Comparison of ENCODE assay signal across 8 cellular contexts in the genomic region with DNA sequence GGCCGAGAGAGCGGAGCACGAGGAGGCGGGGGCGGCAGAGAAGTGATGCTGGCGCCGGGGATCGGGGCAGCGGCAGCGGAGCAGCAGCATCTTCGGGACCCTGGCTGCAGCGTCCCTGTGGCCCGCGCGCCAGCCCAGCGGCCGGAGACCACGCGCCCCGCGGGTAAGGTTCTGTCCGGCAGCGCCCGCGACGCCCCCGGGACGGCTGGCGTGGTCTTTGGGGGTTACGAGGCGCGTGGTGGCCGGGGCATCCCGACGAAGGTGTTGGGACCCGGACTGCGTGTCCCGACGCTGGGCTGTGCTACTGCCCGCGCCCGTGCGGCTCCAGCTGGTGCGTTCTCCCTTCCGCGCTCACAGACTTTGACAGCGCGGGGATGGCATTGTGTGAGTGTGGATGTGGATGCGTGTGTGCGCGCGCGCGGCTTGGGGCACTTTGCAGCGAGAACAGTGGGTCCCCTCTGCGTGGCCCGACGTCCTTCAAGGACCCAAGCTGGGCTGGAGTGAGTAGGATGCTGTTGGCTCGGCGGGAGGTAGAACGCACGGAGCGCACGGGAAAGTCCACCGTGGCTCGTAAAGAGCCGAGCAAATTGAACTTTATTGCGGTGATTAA. TPM values are rescaled to one million over a fixed set of nuclear protein-coding genes. Genes with fewer than 3 reads are reported as not detected.
DNase-seq lines count a peak whose midpoint lies in the region; ATAC-seq, FAIRE-seq and TF ChIP-seq lines count a peak whose summit lies in the region.

No MANE protein-coding gene starts in this region.

- H3K36me3 Mint-ChIP-seq in activated naive CD8-positive, alpha-beta T cell treated with anti-CD3 and anti-CD28 coated beads, Interleukin-2, amount 50 U/mL, for 24 hours (ENCODE audit: low read depth): peaks cover 1% of the 10 kb centered on the region

- H3K4me1 ChIP-seq in right cardiac atrium (ENCODE audit: control insufficient read depth, insufficient read depth, low read length) (peaks cover 4% of the 10 kb centered on the region), psoas muscle (peaks cover 9% of the 10 kb centered on the region)

- under 1% methylated on average over 68 of the region's 68 CpGs for WGBS in right cardiac atrium
- 1% methylated on average over 41 to 68 of the region's 68 CpGs for WGBS in psoas muscle, 3 donors

- no peak for FAIRE-seq in GM12891 (lab: Jason Lieb, UNC)

- no peak overlapping the region for H3K27ac Mint-ChIP-seq in activated naive CD8-positive, alpha-beta T cell treated with anti-CD3 and anti-CD28 coated beads, Interleukin-2, amount 50 U/mL, for 24 hours

- H3K27ac ChIP-seq in right cardiac atrium (ENCODE audit: low read length): no peak overlapping the region
- no peak overlapping the region for H3K27ac ChIP-seq in psoas muscle

- H3K4me3 ChIP-seq in right cardiac atrium (ENCODE audit: low read length) (peak overlapping the region; percentile 92), psoas muscle (peak overlapping the region; percentile 79)

- intact Hi-C loops in right cardiac atrium (cut with DNase I): no loop called here
- intact Hi-C loops in psoas muscle (cut with DNase I): no loop called here

- peaks cover 14% of the 10 kb centered on the region for H3K4me1 Mint-ChIP-seq in activated naive CD8-positive, alpha-beta T cell treated with anti-CD3 and anti-CD28 coated beads, Interleukin-2, amount 50 U/mL, for 24 hours

- no peak for TF ChIP-seq POLR2A in GM12891 (IDR thresholded peaks at IDR 0.05; ENCODE audit: low read depth, low read length)

- H3K9me3 ChIP-seq in right cardiac atrium (ENCODE audit: control insufficient read depth, low read length): no peaks in the 10 kb centered on the region
- H3K9me3 ChIP-seq in psoas muscle: no peaks in the 10 kb centered on the region

- peaks cover 3% of the 10 kb centered on the region for H3K9me3 Mint-ChIP-seq in activated naive CD8-positive, alpha-beta T cell treated with anti-CD3 and anti-CD28 coated beads, Interleukin-2, amount 50 U/mL, for 24 hours

- no peaks in the 10 kb centered on the region for H3K36me3 ChIP-seq in psoas muscle (ENCODE audit: insufficient read depth in 1 of 2, low read depth in 1 of 2)

- H3K27me3 Mint-ChIP-seq in activated naive CD8-positive, alpha-beta T cell treated with anti-CD3 and anti-CD28 coated beads, Interleukin-2, amount 50 U/mL, for 24 hours: peaks cover 47% of the 10 kb centered on the region

- ATAC-seq in GM21360 (IDR thresholded peaks at IDR 0.05; ENCODE audit: unreplicated experiment) (peak; percentile 3), right cardiac atrium (peak; percentile 28 to 39), psoas muscle (peak; percentile 6 to 40 (median 18)), HG03095 (IDR thresholded peaks at IDR 0.05; ENCODE audit: unreplicated experiment) (no peak)
- peak; percentile 42 for ATAC-seq in activated naive CD8-positive, alpha-beta T cell treated with anti-CD3 and anti-CD28 coated beads, Interleukin-2, amount 50 U/mL, for 24 hours

- H3K4me3 Mint-ChIP-seq in activated naive CD8-positive, alpha-beta T cell treated with anti-CD3 and anti-CD28 coated beads, Interleukin-2, amount 50 U/mL, for 24 hours: peak overlapping the region; percentile 57

- TF ChIP-seq CTCF in psoas muscle (IDR thresholded peaks at IDR 0.05): no peak

- H3K27me3 ChIP-seq in right cardiac atrium (ENCODE audit: control insufficient read depth, insufficient read depth): peaks cover 2% of the 10 kb centered on the region
- peaks cover 9 to 47% (median 11%) of the 10 kb centered on the region in 3 donors for H3K27me3 ChIP-seq in psoas muscle (ENCODE audit: insufficient read depth in 3 of 3, low read length in 2 of 3)

- peak; percentile 77 for DNase-seq in DMS53 (lab: John Stamatoyannopoulos, UW)
- DNase-seq in HuH-7.5 (ENCODE audit: low spot score): peak; percentile 52
- peak; percentile 6 for DNase-seq in activated naive CD8-positive, alpha-beta T cell treated with anti-CD3 and anti-CD28 coated beads, Interleukin-2, amount 50 U/mL, for 24 hours
- DNase-seq in right cardiac atrium: peak in 2 of 3 donors; percentile 17 to 61
- peak; percentile 18 to 56 for DNase-seq in psoas muscle
- DNase-seq in GM12891 (ENCODE audit: insufficient read length, low spot score): no peak

TF ChIP-seq in GM12891, 5 proteins besides CTCF, POLR2A, EP300 and RAD21:
- TF ChIP-seq PAX5 (IDR thresholded peaks at IDR 0.05; ENCODE audit: insufficient read depth, low read length, severe bottlenecking): no peak
- no peak for TF ChIP-seq POLR2AphosphoS5 (IDR thresholded peaks at IDR 0.05; ENCODE audit: low read depth, low read length)
- no peak for TF ChIP-seq TAF1 (IDR thresholded peaks at IDR 0.05; ENCODE audit: low read depth, low read length)
- no peak for TF ChIP-seq SPI1 (IDR thresholded peaks at IDR 0.05; ENCODE audit: low read depth, low read length)
- TF ChIP-seq POU2F2 (IDR thresholded peaks at IDR 0.05; ENCODE audit: low read depth, low read length): no peak

RNA-seq across cellular contexts. Expression of gene B3GALT1, which starts 0.5 kb away (rescaled TPM):
- total RNA-seq in right cardiac atrium (under 1 TPM in 3 of 4 donors, not detected in 1; 0.03 to 0.11 (median 0.09) TPM), psoas muscle (10 to 100 TPM in 2 of 4 donors, 1 to 10 TPM in 2; 3.0 to 10.3 (median 7.4) TPM)
- polyA plus RNA-seq in right cardiac atrium (0.09 TPM), psoas muscle (1 to 10 TPM; 1.1 to 3.8 (median 1.2) TPM)
- not detected for polyA plus RNA-seq in GM12891 (2012; ENCODE audit: low read depth, missing spikeins)
